Comparison of ENCODE assay signal across 1 cellular context in the genomic region with DNA sequence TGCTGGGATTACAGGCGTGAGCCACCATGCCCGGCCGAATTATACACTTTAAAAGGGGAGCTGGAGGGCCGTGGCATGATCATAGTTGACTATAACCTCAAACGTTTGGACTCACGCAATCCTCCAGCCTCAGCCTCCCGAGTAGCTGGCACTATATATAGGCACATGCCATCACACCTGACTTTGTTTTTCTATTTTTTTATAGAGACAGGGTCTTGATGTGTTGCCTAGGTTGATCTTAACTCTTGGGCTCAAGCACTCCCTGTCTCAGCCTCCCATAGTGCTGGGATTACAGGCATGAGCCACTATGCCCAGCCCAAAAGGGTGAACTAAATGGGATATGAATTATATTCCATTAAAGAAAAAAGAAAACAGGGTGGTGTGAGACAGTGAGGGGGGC.
TF ChIP-seq lines count a peak whose summit lies in the region.

No MANE protein-coding gene starts in this region.

TF ChIP-seq in GM23338, 12 proteins besides CTCF, POLR2A, EP300 and RAD21:
- no peak for TF ChIP-seq STAT1 (IDR thresholded peaks at IDR 0.05; ENCODE audit: unreplicated experiment)
- no peak for TF ChIP-seq ETS1 (IDR thresholded peaks at IDR 0.05)
- TF ChIP-seq JUNB (IDR thresholded peaks at IDR 0.05; ENCODE audit: unreplicated experiment) = no peak
- TF ChIP-seq ZNF114 (CRISPR knock-in tag; IDR thresholded peaks at IDR 0.05) = no peak
TF ChIP-seq in GM23338: peak in this region for 0.
